Comparison of ENCODE assay signal across 12 cellular contexts in genomic region chr16:85751665-85752501, GRCh38. TPM values are rescaled to one million over a fixed set of nuclear protein-coding genes. Genes with fewer than 3 reads are reported as not detected.
DNase-seq lines count a peak whose midpoint lies in the region; ATAC-seq and TF ChIP-seq lines count a peak whose summit lies in the region.
"Had no signal": no experiment of that assay in that cellular context is flagged by ENCODE, and none has a peak within 500 bp of the region (broad histone marks: within the 10 kb centered on the region; RNA-seq: fewer than 3 reads in every experiment).

No MANE protein-coding gene starts in this region.

- H3K9me3 ChIP-seq in OCI-LY1 (ENCODE audit: low read length), result no peaks in the 10 kb centered on the region
- no peaks in the 10 kb centered on the region for H3K9me3 ChIP-seq in fibroblast of lung (ENCODE audit: control insufficient read depth, insufficient read depth, low read depth, low read length)
- H3K9me3 ChIP-seq: right atrium auricular region had no signal

- TF ChIP-seq CTCF in OCI-LY1 (IDR thresholded peaks at IDR 0.05; ENCODE audit: low read length) (no peak), fibroblast of lung (conservative IDR thresholded peaks at IDR 0.05 in 1 of 2, IDR thresholded peaks at IDR 0.05 in 1 of 2; ENCODE audit: low read depth in 1 of 2, low read length in 2 of 2) (no peak), type B pancreatic cell (conservative IDR thresholded peaks at IDR 0.05) (no peak)

- H3K4me3 ChIP-seq in OCI-LY1 (ENCODE audit: low read depth, low read length, poor library complexity, severe bottlenecking), result peak overlapping the region; percentile 39
- no peak overlapping the region for H3K4me3 ChIP-seq in fibroblast of lung (replicated peaks in 1 of 4; ENCODE audit: control extremely low read depth in 1 of 4, insufficient read depth in 1 of 4, low read depth in 3 of 4, low read length in 4 of 4)

- H3K4me1 Mint-ChIP-seq in type B pancreatic cell (ENCODE audit: unreplicated experiment), result peaks cover 12% of the 10 kb centered on the region

- H3K9ac ChIP-seq in OCI-LY1 (ENCODE audit: low read length) (no peak overlapping the region; the same call in 1 of the 2 replicates), fibroblast of lung (ENCODE audit: insufficient read depth, low read length) (no peak overlapping the region)

- DNase-seq in activated naive CD4-positive, alpha-beta T cell treated with anti-CD3 and anti-CD28 coated beads, Interleukin-2, amount 50 U/mL, for 72 hours (ENCODE audit: low spot score in 2 of 2), result no peak
- DNase-seq in activated naive CD4-positive, alpha-beta T cell treated with anti-CD3 and anti-CD28 coated beads, Interleukin-2, amount 50 U/mL, for 16 hours, result no peak
- DNase-seq in fibroblast of lung (ENCODE audit: low read depth in 2 of 2), result peak in 1 of 2 donors; percentile 25
- no peak for DNase-seq in type B pancreatic cell (ENCODE audit: extremely low spot score, unreplicated experiment)
- DNase-seq in NCI-H446 (lab: John Stamatoyannopoulos, UW), result no peak
- no peak for DNase-seq in GF-D8 (lab: John Stamatoyannopoulos, UW)
- DNase-seq: activated CD4-positive, alpha-beta T cell treated with anti-CD3 and anti-CD28 coated beads, Interleukin-2, amount 50 U/mL, for 4 hours; cerebellar nuclear complex; stimulated activated naive CD4-positive, alpha-beta T cell treated with Interleukin-2 at 50 U/mL for 16 hours had no signal

- peaks cover 64% of the 10 kb centered on the region for H3K4me1 ChIP-seq in OCI-LY1 (ENCODE audit: insufficient read depth, low read length, severe bottlenecking)
- peaks cover 19% of the 10 kb centered on the region for H3K4me1 ChIP-seq in fibroblast of lung (ENCODE audit: control insufficient read depth, extremely low read depth, insufficient read depth, low read length)

- H3K4me3 Mint-ChIP-seq in type B pancreatic cell, result peak overlapping the region; percentile 72

- H3K4me2 ChIP-seq in OCI-LY1 (ENCODE audit: low read length), result peak overlapping the region; percentile 49
- peak overlapping the region; percentile 35 for H3K4me2 ChIP-seq in fibroblast of lung (ENCODE audit: extremely low read depth, insufficient read depth, low read length)

- H3K27ac Mint-ChIP-seq in activated naive CD4-positive, alpha-beta T cell treated with anti-CD3 and anti-CD28 coated beads, Interleukin-2, amount 50 U/mL, for 72 hours, result no peak overlapping the region
- H3K27ac Mint-ChIP-seq in type B pancreatic cell, result peak overlapping the region; percentile 18

- H3K27me3 Mint-ChIP-seq in type B pancreatic cell, result peaks cover 40% of the 10 kb centered on the region

- H2AFZ ChIP-seq in OCI-LY1 (ENCODE audit: low read length), result no peak overlapping the region
- no peak overlapping the region for H2AFZ ChIP-seq in fibroblast of lung (ENCODE audit: low read length)

- H3K27ac ChIP-seq in OCI-LY1 (ENCODE audit: low read depth, low read length, poor library complexity, severe bottlenecking) (peak overlapping the region; percentile 2), fibroblast of lung (ENCODE audit: insufficient read depth, low read length) (no peak overlapping the region)
- H3K27ac ChIP-seq: right atrium auricular region had no signal

- H3K9me2 ChIP-seq in OCI-LY1 (ENCODE audit: low read depth, low read length), result no peaks in the 10 kb centered on the region

- H3K27me3 ChIP-seq in OCI-LY1 (ENCODE audit: insufficient read depth, low read length) (peaks cover 9% of the 10 kb centered on the region; the same call in 1 of the 2 replicates), fibroblast of lung (ENCODE audit: control insufficient read depth, insufficient read depth, low read length) (no peaks in the 10 kb centered on the region)
- H3K27me3 ChIP-seq: right atrium auricular region had no signal

- H4K20me1 ChIP-seq in OCI-LY1 (ENCODE audit: insufficient read depth, low read length) (no peaks in the 10 kb centered on the region), fibroblast of lung (ENCODE audit: control insufficient read depth, extremely low read depth, insufficient read depth, low read length) (no peaks in the 10 kb centered on the region)

- H3K9me3 Mint-ChIP-seq in activated naive CD4-positive, alpha-beta T cell treated with anti-CD3 and anti-CD28 coated beads, Interleukin-2, amount 50 U/mL, for 72 hours, result no peaks in the 10 kb centered on the region
- no peaks in the 10 kb centered on the region for H3K9me3 Mint-ChIP-seq in type B pancreatic cell

- H3K36me3 ChIP-seq in OCI-LY1 (ENCODE audit: insufficient read depth, low read length), result no peaks in the 10 kb centered on the region
- H3K36me3 ChIP-seq in fibroblast of lung (ENCODE audit: control insufficient read depth, insufficient read depth, low read length), result no peaks in the 10 kb centered on the region
- H3K36me3 ChIP-seq: right atrium auricular region had no signal

- no peaks in the 10 kb centered on the region for H3K79me2 ChIP-seq in OCI-LY1 (ENCODE audit: insufficient read depth, low read length)
- peaks cover 5% of the 10 kb centered on the region for H3K79me2 ChIP-seq in fibroblast of lung (ENCODE audit: control insufficient read depth, insufficient read depth, low read length)

- no peaks in the 10 kb centered on the region for H3F3A ChIP-seq in OCI-LY1 (ENCODE audit: insufficient read depth, low read length)

- H3K36me3 Mint-ChIP-seq in activated naive CD4-positive, alpha-beta T cell treated with anti-CD3 and anti-CD28 coated beads, Interleukin-2, amount 50 U/mL, for 72 hours, result no peaks in the 10 kb centered on the region
- H3K36me3 Mint-ChIP-seq in type B pancreatic cell, result no peaks in the 10 kb centered on the region

- ATAC-seq in activated naive CD4-positive, alpha-beta T cell treated with anti-CD3 and anti-CD28 coated beads, Interleukin-2, amount 50 U/mL, for 72 hours, result peak; percentile 16 to 76
- no peak for ATAC-seq in GM19455 (IDR thresholded peaks at IDR 0.05; ENCODE audit: unreplicated experiment)

RNA-seq across cellular contexts. Expression of gene C16orf74, which starts 1.0 kb away (rescaled TPM):
- total RNA-seq in activated naive CD4-positive, alpha-beta T cell treated with anti-CD3 and anti-CD28 coated beads, Interleukin-2, amount 50 U/mL, for 72 hours, result 1 to 10 TPM in 1 of 2 donors, under 1 TPM in 1; 0.46 to 1.4 TPM
- total RNA-seq in fibroblast of lung, result 5.4 and 6.4 TPM in 2 replicates
- 3.2 and 4.6 TPM in 2 replicates for polyA plus RNA-seq in fibroblast of lung
- polyA plus RNA-seq in fibroblast of lung (2012), result 8.0 and 9.6 TPM in 2 replicates
- polyA minus RNA-seq in fibroblast of lung (ENCODE audit: low replicate concordance), result 0.35 and 2.3 TPM in 2 replicates
- total RNA-seq in type B pancreatic cell (ENCODE audit: low replicate concordance), result 3.1 and 4.9 TPM in 2 replicates

RNA-seq across cellular contexts. Expression of gene EMC8, which starts 47.5 kb away (rescaled TPM):
- total RNA-seq in activated naive CD4-positive, alpha-beta T cell treated with anti-CD3 and anti-CD28 coated beads, Interleukin-2, amount 50 U/mL, for 72 hours, result 10 to 100 TPM; 31.0 to 38.6 TPM
- 22.6 and 25.1 TPM in 2 replicates for total RNA-seq in fibroblast of lung
- 25.9 and 35.1 TPM in 2 replicates for polyA plus RNA-seq in fibroblast of lung
- polyA plus RNA-seq in fibroblast of lung (2012), result 21.4 and 32.5 TPM in 2 replicates
- polyA minus RNA-seq in fibroblast of lung (ENCODE audit: low replicate concordance), result 26.6 and 103 TPM in 2 replicates
- total RNA-seq in type B pancreatic cell (ENCODE audit: low replicate concordance), result 34.8 and 41.4 TPM in 2 replicates

RNA-seq across cellular contexts. Expression of gene COX4I1, which starts 47.6 kb away (rescaled TPM):
- total RNA-seq in activated naive CD4-positive, alpha-beta T cell treated with anti-CD3 and anti-CD28 coated beads, Interleukin-2, amount 50 U/mL, for 72 hours, result 100 to 1,000 TPM; 397 to 558 TPM
- total RNA-seq in fibroblast of lung, result 442 and 484 TPM in 2 replicates
- 597 and 653 TPM in 2 replicates for polyA plus RNA-seq in fibroblast of lung
- polyA plus RNA-seq in fibroblast of lung (2012), result 682 and 746 TPM in 2 replicates
- polyA minus RNA-seq in fibroblast of lung (ENCODE audit: low replicate concordance), result 141 and 213 TPM in 2 replicates
- total RNA-seq in type B pancreatic cell (ENCODE audit: low replicate concordance), result 524 and 674 TPM in 2 replicates
